ENCODE assay signal across 19 cellular contexts in genomic region chr2:70261501-70261900, GRCh38. TPM values are rescaled to one million over a fixed set of nuclear protein-coding genes. Genes with fewer than 3 reads are reported as not detected.
A peak's percentile ranks its signal among the peaks of the same experiment; 100 is the strongest.
DNase-seq lines count a peak whose midpoint lies in the region; ATAC-seq, FAIRE-seq and TF ChIP-seq lines count a peak whose summit lies in the region.
"Had no signal": no experiment of that assay in that cellular context is flagged by ENCODE, and none has a peak within 500 bp of the region (broad histone marks: within the 10 kb centered on the region; RNA-seq: fewer than 3 reads in every experiment).

No MANE protein-coding gene starts in this region.

- CTCF ChIA-PET in CD8-positive, alpha-beta T cell (lab: Charles Lee) = interaction anchor here (1.3 kb wide), 1 partner anchor 40 kb away, joined by 4 read pairs; the partner anchor contains the start of gene FAM136A

- TF ChIP-seq EP300 in upper lobe of left lung (IDR thresholded peaks at IDR 0.05) = no peak

- POLR2A ChIA-PET in CD8-positive, alpha-beta T cell (lab: Charles Lee) = interaction anchor here (1.6 kb wide), 1 partner anchor 32 kb away, joined by 8 read pairs; the partner anchor contains the start of gene SNRPG

- TF ChIP-seq POLR2A in upper lobe of left lung (IDR thresholded peaks at IDR 0.05) (no peak), GM12892 (IDR thresholded peaks at IDR 0.05; ENCODE audit: low read depth, low read length) (no peak)

- DNase-seq in left ventricle myocardium inferior (no peak), cardiac septum (ENCODE audit: low spot score) (no peak), SJSA1 (ENCODE audit: low read depth in 1 of 2, low spot score in 2 of 2) (peak in 1 of 2 experiments; percentile 48), foreskin keratinocyte (no peak), upper lobe of left lung (no peak), LoVo (ENCODE audit: low spot score) (no peak), GM12892 (ENCODE audit: insufficient read length) (no peak)
- no peak for DNase-seq in CD8-positive, alpha-beta T cell
- DNase-seq: activated CD4-positive, alpha-beta T cell treated with anti-CD3 and anti-CD28 coated beads, Interleukin-2, amount 50 U/mL, for 48 hours; amniotic stem cell; MM.1S; NCI-H2029; NCI-H446 treated with DMSO at 0.1 percent for 48 hours; stomach had no signal

- no peak for TF ChIP-seq CTCF in left ventricle myocardium inferior (IDR thresholded peaks at IDR 0.05; ENCODE audit: borderline replicate concordance)
- TF ChIP-seq CTCF in foreskin keratinocyte (conservative IDR thresholded peaks at IDR 0.05) = peak; percentile 18
- no peak for TF ChIP-seq CTCF in upper lobe of left lung (IDR thresholded peaks at IDR 0.05)
- no peak for TF ChIP-seq CTCF in CD8-positive, alpha-beta T cell (IDR thresholded peaks at IDR 0.05)

- H3K36me3 ChIP-seq in left ventricle myocardium inferior = peaks cover 58% of the 10 kb centered on the region
- H3K36me3 ChIP-seq in SJSA1 = peaks cover 29% of the 10 kb centered on the region
- peaks cover 0 to 43% (median 14%) of the 10 kb centered on the region in 4 donors for H3K36me3 ChIP-seq in upper lobe of left lung
- H3K36me3 ChIP-seq in CD8-positive, alpha-beta T cell (ENCODE audit: insufficient read depth, low read length) = no peaks in the 10 kb centered on the region

- WGBS in upper lobe of left lung, 2 donors = 62 to 77% methylated on average over 1 of the region's 1 CpG

- H3K9me3 ChIP-seq in left ventricle myocardium inferior (replicated peaks) (no peaks in the 10 kb centered on the region), SJSA1 (replicated peaks) (peaks cover 3% of the 10 kb centered on the region; the same call in 1 of the 2 replicates), upper lobe of left lung (no peaks in the 10 kb centered on the region)
- H3K9me3 ChIP-seq in CD8-positive, alpha-beta T cell (ENCODE audit: low read length) = no peaks in the 10 kb centered on the region
- H3K9me3 ChIP-seq: stomach had no signal

- no peaks in the 10 kb centered on the region for H3K27me3 Mint-ChIP-seq in CD8-positive, alpha-beta T cell (ENCODE audit: low read depth)
- H3K27me3 Mint-ChIP-seq: memory B cell had no signal

- H3K27ac ChIP-seq in left ventricle myocardium inferior (replicated peaks) (peak overlapping the region; percentile 97), SJSA1 (0 out of 2 replicates have a peak overlapping the region, but pooled peaks have one; percentile 7), foreskin keratinocyte (no peak overlapping the region), upper lobe of left lung (peak overlapping the region in 3 of 4 donors; percentile 4 to 53 (median 21))
- no peak overlapping the region for H3K27ac ChIP-seq in CD8-positive, alpha-beta T cell (ENCODE audit: low read depth, low read length)
- H3K27ac ChIP-seq: SK-N-MC had no signal

- H3K36me3 Mint-ChIP-seq in CD8-positive, alpha-beta T cell = peaks cover 58% of the 10 kb centered on the region

- peaks cover 55% of the 10 kb centered on the region for H3K4me1 Mint-ChIP-seq in CD8-positive, alpha-beta T cell (ENCODE audit: low read depth)

- intact Hi-C loops in left ventricle myocardium inferior (cut with micrococcal nuclease) = no loop called here
- intact Hi-C loops in cardiac septum (cut with DNase I) = no loop called here
- intact Hi-C loops in CD8-positive, alpha-beta T cell (cut with DNase I, micrococcal nuclease) = loop anchor here in 1 of 2 experiments (2.0 kb wide), 1 partner anchor 15 kb away; no protein-coding TSS in a partner anchor

- no peak for FAIRE-seq in GM12892 (lab: Jason Lieb, UNC)
- FAIRE-seq: D721Med, TTC549 had no signal

- H3K4me1 ChIP-seq in left ventricle myocardium inferior (peaks cover 70% of the 10 kb centered on the region), SJSA1 (replicated peaks) (peaks cover 27% of the 10 kb centered on the region), foreskin keratinocyte (peaks cover 6% of the 10 kb centered on the region), upper lobe of left lung (peaks cover 19 to 36% (median 26%) of the 10 kb centered on the region in 4 donors)
- peaks cover 23% of the 10 kb centered on the region for H3K4me1 ChIP-seq in CD8-positive, alpha-beta T cell (ENCODE audit: insufficient read depth, low read length)

- H3K4me3 Mint-ChIP-seq in CD8-positive, alpha-beta T cell = no peak overlapping the region
- H3K4me3 Mint-ChIP-seq: memory B cell had no signal

- H3K27me3 ChIP-seq in left ventricle myocardium inferior (ENCODE audit: low read depth) (no peaks in the 10 kb centered on the region), SJSA1 (replicated peaks) (no peaks in the 10 kb centered on the region), foreskin keratinocyte (no peaks in the 10 kb centered on the region), upper lobe of left lung (no peaks in the 10 kb centered on the region)
- H3K27me3 ChIP-seq in CD8-positive, alpha-beta T cell (ENCODE audit: insufficient read depth, low read length) = no peaks in the 10 kb centered on the region
- H3K27me3 ChIP-seq: stomach had no signal

- H3K9me3 Mint-ChIP-seq in CD8-positive, alpha-beta T cell = no peaks in the 10 kb centered on the region
- H3K9me3 Mint-ChIP-seq: memory B cell had no signal

- no peak overlapping the region for H3K27ac Mint-ChIP-seq in CD8-positive, alpha-beta T cell
- H3K27ac Mint-ChIP-seq: memory B cell had no signal

- ATAC-seq in foreskin keratinocyte = no peak
- no peak for ATAC-seq in upper lobe of left lung (ENCODE audit: low FRiP score in 2 of 2)
- ATAC-seq in CD8-positive, alpha-beta T cell = no peak
- ATAC-seq: HCT116 had no signal

- peak overlapping the region; percentile 97 for H3K4me3 ChIP-seq in left ventricle myocardium inferior
- no peak overlapping the region for H3K4me3 ChIP-seq in SJSA1
- no peak overlapping the region for H3K4me3 ChIP-seq in upper lobe of left lung
- H3K4me3 ChIP-seq in CD8-positive, alpha-beta T cell (ENCODE audit: low read depth, low read length) = no peak overlapping the region
- H3K4me3 ChIP-seq: SK-N-MC had no signal

RNA-seq across cellular contexts. Expression of gene PCYOX1, which starts 3.6 kb away (rescaled TPM):
- 84.6 TPM for total RNA-seq in left ventricle myocardium inferior
- total RNA-seq in cardiac septum = 43.0 TPM
- 35.4 and 50.2 TPM in 2 replicates for total RNA-seq in SJSA1 (2014; rRNA removed; shearing (Covaris generic))
- 34.8 and 35.6 TPM in 2 replicates for total RNA-seq in foreskin keratinocyte
- polyA plus RNA-seq in foreskin keratinocyte = 12.5 and 13.8 TPM in 2 replicates
- total RNA-seq in upper lobe of left lung = 100 to 1,000 TPM in 4 of 6 donors, 10 to 100 TPM in 2; 33.5 to 125 (median 112) TPM
- 5.5 TPM for polyA plus RNA-seq in GM12892 (2012; ENCODE audit: missing spikeins)
- total RNA-seq in CD8-positive, alpha-beta T cell = 1 to 10 TPM; 7.4 to 9.4 TPM

RNA-seq across cellular contexts. Expression of gene TIA1, which starts 13.1 kb away (rescaled TPM):
- total RNA-seq in left ventricle myocardium inferior = 45.1 TPM
- total RNA-seq in cardiac septum = 49.4 TPM
- 54.7 and 90.4 TPM in 2 replicates for total RNA-seq in SJSA1 (2014; rRNA removed; shearing (Covaris generic))
- total RNA-seq in foreskin keratinocyte = 44.4 and 45.2 TPM in 2 replicates
- 10.7 and 12.1 TPM in 2 replicates for polyA plus RNA-seq in foreskin keratinocyte
- total RNA-seq in upper lobe of left lung = 100 to 1,000 TPM in 3 of 6 donors, 10 to 100 TPM in 3; 51.4 to 292 (median 101) TPM
- polyA plus RNA-seq in GM12892 (2012; ENCODE audit: missing spikeins) = 62.9 TPM
- 10 to 100 TPM; 55.9 to 62.6 TPM for total RNA-seq in CD8-positive, alpha-beta T cell

RNA-seq across cellular contexts. Expression of gene SNRPG, which starts 32.0 kb away (rescaled TPM):
- total RNA-seq in left ventricle myocardium inferior = 138 TPM
- total RNA-seq in cardiac septum = 109 TPM
- 394 and 630 TPM in 2 replicates for total RNA-seq in SJSA1 (2014; rRNA removed; shearing (Covaris generic))
- total RNA-seq in foreskin keratinocyte = 256 and 288 TPM in 2 replicates
- polyA plus RNA-seq in foreskin keratinocyte = 416 and 483 TPM in 2 replicates
- total RNA-seq in upper lobe of left lung = 100 to 1,000 TPM in 2 of 6 donors, 10 to 100 TPM in 4; 13.6 to 109 (median 86.1) TPM
- polyA plus RNA-seq in GM12892 (2012; ENCODE audit: missing spikeins) = 241 TPM
- total RNA-seq in CD8-positive, alpha-beta T cell = 100 to 1,000 TPM; 102 to 108 TPM

RNA-seq across cellular contexts. Expression of gene FAM136A, which starts 40.4 kb away (rescaled TPM):
- total RNA-seq in left ventricle myocardium inferior (26.0 TPM), cardiac septum (21.3 TPM), foreskin keratinocyte (42.4 and 46.4 TPM in 2 replicates), upper lobe of left lung (10 to 100 TPM; 19.5 to 26.4 (median 23.1) TPM)
- total RNA-seq in SJSA1 (2014; rRNA removed; shearing (Covaris generic)) = 32.2 and 33.4 TPM in 2 replicates
- polyA plus RNA-seq in foreskin keratinocyte = 37.8 and 45.6 TPM in 2 replicates
- polyA plus RNA-seq in GM12892 (2012; ENCODE audit: missing spikeins) = 61.0 TPM
- total RNA-seq in CD8-positive, alpha-beta T cell = 10 to 100 TPM; 30.8 to 30.9 TPM

Comparison
In these comparisons a context has a peak if more than half of its experiments do, and no peak if none do; other contexts are left out.
1. H3K27ac ChIP-seq: peak in left ventricle myocardium inferior (single experiment), SJSA1 (single experiment) and upper lobe of left lung (3 of 4); none in foreskin keratinocyte (single experiment) and CD8-positive, alpha-beta T cell (single experiment).